In genomic region chr17:57524790-57525543, GRCh38 we compare ENCODE assay signal across 12 cellular contexts.
A peak's percentile ranks its signal among the peaks of the same experiment; 100 is the strongest.
DNase-seq lines count a peak whose midpoint lies in the region; ATAC-seq, FAIRE-seq and TF ChIP-seq lines count a peak whose summit lies in the region.
"Had no signal": no experiment of that assay in that cellular context is flagged by ENCODE, and none has a peak within 500 bp of the region (broad histone marks: within the 10 kb centered on the region; RNA-seq: fewer than 3 reads in every experiment).

No MANE protein-coding gene starts in this region.

- TF ChIP-seq CTCF in AG04450 (IDR thresholded peaks at IDR 0.05; ENCODE audit: low read depth, low read length), result no peak
- no peak for TF ChIP-seq CTCF in WERI-Rb-1 (IDR thresholded peaks at IDR 0.05; ENCODE audit: low read depth, low read length)

- no peak overlapping the region for H3K4me3 Mint-ChIP-seq in memory B cell

- CTCF ChIA-PET in AG04450 (lab: Charles Lee), result interaction anchor here (3.2 kb wide), 1 partner anchor 28 kb away, joined by 10 read pairs; no protein-coding TSS in a partner anchor

- no peaks in the 10 kb centered on the region for H3K9me3 Mint-ChIP-seq in memory B cell

- no peaks in the 10 kb centered on the region for H3K27me3 Mint-ChIP-seq in memory B cell

- DNase-seq in AG04450 (ENCODE audit: low read depth, low spot score), result no peak
- no peak for DNase-seq in GM19239 (ENCODE audit: insufficient read length, low spot score)
- DNase-seq in WERI-Rb-1, result no peak
- no peak for DNase-seq in memory B cell (ENCODE audit: low spot score in 2 of 2)
- no peak for DNase-seq in cerebellum (ENCODE audit: low spot score)
- DNase-seq: hypothalamus, MM.1S, NCI-H748 treated with DMSO at 0.1 percent for 48 hours had no signal

- peak overlapping the region; percentile 31 for H3K27ac ChIP-seq in AG04450 (ENCODE audit: low read depth, low read length)
- H3K27ac ChIP-seq in WERI-Rb-1, result peak overlapping the region; percentile 98
- H3K27ac ChIP-seq: right atrium auricular region had no signal

- H3K4me3 ChIP-seq in AG04450 (ENCODE audit: low read depth, low read length) (no peak overlapping the region), WERI-Rb-1 (ENCODE audit: low read depth, low read length) (peak overlapping the region; percentile 48)
- H3K4me3 ChIP-seq: right atrium auricular region had no signal

- FAIRE-seq in GM19239 (lab: Jason Lieb, UNC), result peak; percentile 35

- H3K27ac Mint-ChIP-seq in memory B cell, result peak overlapping the region; percentile 60

- POLR2A ChIA-PET in AG04450 (lab: Yijun Ruan, JAX), result interaction anchor here (0.5 kb wide), 1 partner anchor 37 kb away, joined by 3 read pairs; no protein-coding TSS in a partner anchor

- H3K4me1 Mint-ChIP-seq in memory B cell, result peaks cover 32% of the 10 kb centered on the region

- ATAC-seq in memory B cell (ENCODE audit: low read depth) (no peak), GM19467 (IDR thresholded peaks at IDR 0.05; ENCODE audit: unreplicated experiment) (no peak), HG03354 (IDR thresholded peaks at IDR 0.05; ENCODE audit: poor library complexity, severe bottlenecking, unreplicated experiment) (no peak), GM21367 (IDR thresholded peaks at IDR 0.05; ENCODE audit: unreplicated experiment) (no peak)

- H3K36me3 ChIP-seq in WERI-Rb-1, result peaks cover 31% of the 10 kb centered on the region
- H3K36me3 ChIP-seq: right atrium auricular region had no signal

- no peaks in the 10 kb centered on the region; the same call in 1 of the 2 replicates for H3K9me3 ChIP-seq in AG04450 (ENCODE audit: control insufficient read depth, insufficient read depth, low read length)
- H3K9me3 ChIP-seq in WERI-Rb-1 (ENCODE audit: severe bottlenecking), result no peaks in the 10 kb centered on the region
- H3K9me3 ChIP-seq: right atrium auricular region had no signal

- H3K27me3 ChIP-seq in AG04450 (ENCODE audit: control insufficient read depth, insufficient read depth, low read length), result no peaks in the 10 kb centered on the region
- no peaks in the 10 kb centered on the region for H3K27me3 ChIP-seq in WERI-Rb-1 (ENCODE audit: insufficient read depth, low read depth, severe bottlenecking)
- H3K27me3 ChIP-seq: right atrium auricular region had no signal

- no peaks in the 10 kb centered on the region for H3K36me3 Mint-ChIP-seq in memory B cell
